ENCODE assay signal across 20 cellular contexts in genomic region chr12:2355198-2355597, GRCh38.
DNase-seq lines count a peak whose midpoint lies in the region; ATAC-seq and TF ChIP-seq lines count a peak whose summit lies in the region.
"Had no signal": no experiment of that assay in that cellular context is flagged by ENCODE, and none has a peak within 500 bp of the region (broad histone marks: within the 10 kb centered on the region; RNA-seq: fewer than 3 reads in every experiment).

No MANE protein-coding gene starts in this region.

- H3K4me1 Mint-ChIP-seq in mesothelial cell of epicardium = peaks cover 26% of the 10 kb centered on the region

- H3K4me1 ChIP-seq in BLaER1 (peaks cover 96% of the 10 kb centered on the region), neuronal stem cell (ENCODE audit: control insufficient read depth in 2 of 2, insufficient read depth in 1 of 2, low read depth in 1 of 2, low read length in 2 of 2) (peaks cover 0 to 16% of the 10 kb centered on the region in 2 donors)

- no peak for ATAC-seq in GM18907 (IDR thresholded peaks at IDR 0.05; ENCODE audit: unreplicated experiment)
- ATAC-seq: HepG2, PC-3 had no signal

- H3K23ac ChIP-seq in neuronal stem cell (ENCODE audit: low read depth, low read length, poor library complexity) = no peak overlapping the region

- 0 out of 2 replicates have a peak overlapping the region, but pooled peaks have one; percentile 68 for H3K27ac ChIP-seq in BLaER1
- H3K27ac ChIP-seq in neuronal stem cell (replicated peaks; ENCODE audit: low read length) = no peak overlapping the region
- no peak overlapping the region for H3K27ac ChIP-seq in substantia nigra (ENCODE audit: low read depth, low read length, poor library complexity, severe bottlenecking)

- H4K91ac ChIP-seq in neuronal stem cell (ENCODE audit: low read depth, low read length, poor library complexity) = no peak overlapping the region

- H3K4me3 Mint-ChIP-seq in mesothelial cell of epicardium = no peak overlapping the region
- H3K4me3 Mint-ChIP-seq: B cell; CD4-positive, CD25-positive, alpha-beta regulatory T cell had no signal

- H3K27me3 ChIP-seq in BLaER1 (no peaks in the 10 kb centered on the region), H7 (ENCODE audit: control insufficient read depth, insufficient read depth, low read length) (no peaks in the 10 kb centered on the region), neuronal stem cell (ENCODE audit: control insufficient read depth in 3 of 3, insufficient read depth in 3 of 3, low read depth in 1 of 3, low read length in 3 of 3) (no peaks in the 10 kb centered on the region)

- no peaks in the 10 kb centered on the region for H3K27me3 Mint-ChIP-seq in mesothelial cell of epicardium (ENCODE audit: low read depth)

- no peak overlapping the region for H2BK5ac ChIP-seq in neuronal stem cell (ENCODE audit: low read length)

- no peak overlapping the region for H3K27ac Mint-ChIP-seq in mesothelial cell of epicardium
- H3K27ac Mint-ChIP-seq: B cell; CD4-positive, CD25-positive, alpha-beta regulatory T cell had no signal

- WGBS in neuronal stem cell (ENCODE audit: extremely low coverage in 2 of 2, insufficient read length in 2 of 2, insufficient replicate concordance in 1 of 2), 2 donors = no CpG with 5 or more reads among the region's 3 CpGs

- H3K14ac ChIP-seq in neuronal stem cell (ENCODE audit: low read length) = no peak overlapping the region

- H4K8ac ChIP-seq in neuronal stem cell (ENCODE audit: low read depth, low read length) = no peak overlapping the region

- peak overlapping the region; percentile 85 for H3K4me2 ChIP-seq in BLaER1
- H3K4me2 ChIP-seq in neuronal stem cell (ENCODE audit: insufficient read depth, low read length, poor library complexity, severe bottlenecking) = no peak overlapping the region
- H3K4me2 ChIP-seq: SK-N-SH had no signal

- H3K9me3 Mint-ChIP-seq in mesothelial cell of epicardium = no peaks in the 10 kb centered on the region

- H2BK120ac ChIP-seq in neuronal stem cell (ENCODE audit: low read depth, low read length) = no peak overlapping the region

- H4K20me1 ChIP-seq in BLaER1 = no peaks in the 10 kb centered on the region

- H3K36me3 Mint-ChIP-seq in mesothelial cell of epicardium = no peaks in the 10 kb centered on the region
- H3K36me3 Mint-ChIP-seq: CD4-positive, CD25-positive, alpha-beta regulatory T cell had no signal

- no peak overlapping the region for H3K4ac ChIP-seq in neuronal stem cell (ENCODE audit: low read length)

- H2BK15ac ChIP-seq in neuronal stem cell (ENCODE audit: low read length) = peak overlapping the region; percentile 10

- no peak overlapping the region for H2AFZ ChIP-seq in neuronal stem cell (ENCODE audit: low read length)

- DNase-seq in H7 (peak; percentile 17), ecto neural progenitor cell (ENCODE audit: low spot score) (peak; percentile 24), neuronal stem cell (ENCODE audit: low spot score) (no peak), mesothelial cell of epicardium (ENCODE audit: low spot score in 2 of 2, unreplicated experiment in 2 of 2) (no peak), substantia nigra (lab: John Stamatoyannopoulos, UW) (no peak)
- DNase-seq: CD4-positive, CD25-positive, alpha-beta regulatory T cell; DMS153; DND-41; Karpas-422; NCI-H1092; NCI-H1417 treated with DMSO at 0.1 percent for 48 hours; NCI-H1694 treated with DMSO at 0.1 percent for 48 hours; NCI-H2227 treated with DMSO at 0.1 percent for 48 hours; NCI-H526 treated with DMSO at 0.1 percent for 48 hours; PC-3; SK-N-SH had no signal

- no peaks in the 10 kb centered on the region for H3K79me1 ChIP-seq in neuronal stem cell (ENCODE audit: low read depth, low read length)

- H2AK5ac ChIP-seq in neuronal stem cell (ENCODE audit: low read depth, low read length) = no peak overlapping the region

- H3K9me3 ChIP-seq in BLaER1 (no peaks in the 10 kb centered on the region), neuronal stem cell (replicated peaks in 1 of 2; ENCODE audit: control insufficient read depth in 2 of 2, insufficient read depth in 1 of 2, low read depth in 1 of 2, low read length in 2 of 2) (no peaks in the 10 kb centered on the region)
- H3K9me3 ChIP-seq: SK-N-SH had no signal

- H3K36me3 ChIP-seq in BLaER1 (no peaks in the 10 kb centered on the region), H7 (replicated peaks; ENCODE audit: control insufficient read depth, insufficient read depth, low read length) (no peaks in the 10 kb centered on the region), neuronal stem cell (replicated peaks in 1 of 2; ENCODE audit: control insufficient read depth in 2 of 2, insufficient read depth in 2 of 2, low read length in 2 of 2) (no peaks in the 10 kb centered on the region)

- no peak overlapping the region for H3K4me3 ChIP-seq in BLaER1
- H3K4me3 ChIP-seq in H7 (ENCODE audit: insufficient read depth, low read depth, low read length) = no peak overlapping the region
- H3K4me3 ChIP-seq in neuronal stem cell (ENCODE audit: low read length in 2 of 2) = no peak overlapping the region

- H3K18ac ChIP-seq in neuronal stem cell (ENCODE audit: low read length) = no peak overlapping the region

- H3K9ac ChIP-seq in BLaER1 = no peak overlapping the region
- H3K9ac ChIP-seq in neuronal stem cell (ENCODE audit: low read depth, low read length, poor library complexity) = no peak overlapping the region
- H3K9ac ChIP-seq: SK-N-SH had no signal

- TF ChIP-seq CTCF in mesothelial cell of epicardium (IDR thresholded peaks at IDR 0.05; ENCODE audit: unreplicated experiment) = no peak

- H2BK12ac ChIP-seq in neuronal stem cell (ENCODE audit: low read length) = no peak overlapping the region

Comparison
In these comparisons a context has a peak if more than half of its experiments do, and no peak if none do; other contexts are left out.
1. DNase-seq: peak in H7 (single experiment) and ecto neural progenitor cell (single experiment); none in neuronal stem cell (single experiment), mesothelial cell of epicardium (0 of 2) and substantia nigra (0 of 49).